ENCODE assay signal across 1 cellular context in genomic region chr3:196339493-196340254, GRCh38.
TF ChIP-seq lines count a peak whose summit lies in the region.

No MANE protein-coding gene starts in this region.

TF ChIP-seq in A549, 52 proteins besides CTCF, POLR2A, EP300 and RAD21 (continued from another document):
- TF ChIP-seq KDM1A (IDR thresholded peaks at IDR 0.05; ENCODE audit: low read depth): no peak
- peak; percentile 43; the same call in 1 of the 2 replicates for TF ChIP-seq HOXB13 (CRISPR knock-in tag; IDR thresholded peaks at IDR 0.05; ENCODE audit: low read depth)
- TF ChIP-seq ZSCAN20 (CRISPR knock-in tag; IDR thresholded peaks at IDR 0.05): peak; percentile 61; the same call in 1 of the 2 replicates
- 0 out of 2 replicates have a peak, but pooled peaks have one; percentile 19 for TF ChIP-seq HEYL (CRISPR knock-in tag; IDR thresholded peaks at IDR 0.05)
- peak; percentile 62; the same call in 1 of the 2 replicates for TF ChIP-seq MAX (IDR thresholded peaks at IDR 0.05)
- no peak for TF ChIP-seq CHD2 (IDR thresholded peaks at IDR 0.05; ENCODE audit: low read length, partially characterized antibody)
- TF ChIP-seq ZNF302 (CRISPR knock-in tag; IDR thresholded peaks at IDR 0.05): peak; percentile 80
- TF ChIP-seq MAFK (IDR thresholded peaks at IDR 0.05; ENCODE audit: partially characterized antibody): peak; percentile 95
- no peak for TF ChIP-seq BCL3 (IDR thresholded peaks at IDR 0.05)
